Comparison of ENCODE assay signal across 18 cellular contexts in the genomic region with DNA sequence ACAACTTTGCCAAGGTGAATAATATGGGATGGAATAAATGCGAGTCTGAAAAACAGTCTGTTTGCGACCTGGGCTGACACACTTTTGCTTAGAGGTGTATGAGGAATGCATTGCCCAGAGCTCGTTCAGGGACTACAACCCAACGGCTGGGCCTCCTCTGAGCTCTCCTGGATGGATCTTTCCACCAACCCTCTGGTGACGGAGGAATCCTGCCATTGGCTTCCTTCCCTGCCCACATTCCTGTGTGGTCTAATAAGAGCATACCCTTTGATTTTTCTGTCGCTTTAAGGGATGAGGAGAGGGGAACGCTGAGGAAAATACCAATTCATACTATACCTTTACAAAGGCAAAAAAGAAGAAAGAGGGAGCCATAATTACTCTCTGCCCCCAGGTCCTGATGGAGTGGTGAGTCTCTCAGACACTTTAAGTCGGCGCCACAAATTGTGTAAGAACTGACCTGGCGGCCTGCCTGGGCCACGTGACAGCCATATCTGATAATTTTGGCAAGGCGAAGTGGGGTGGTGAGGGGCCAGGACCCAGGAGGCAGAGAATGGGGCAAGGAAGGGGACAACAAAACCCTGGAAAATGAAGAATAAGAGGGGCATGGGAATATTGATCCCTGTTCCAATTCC.
"Had no signal": no experiment of that assay in that cellular context is flagged by ENCODE, and none has a peak within 500 bp of the region (broad histone marks: within the 10 kb centered on the region; RNA-seq: fewer than 3 reads in every experiment).

No MANE protein-coding gene starts in this region.

- H3K36me3 ChIP-seq: ascending aorta, left lung, neutrophil, prostate gland, suprapubic skin, upper lobe of left lung had no signal

- DNase-seq: activated CD4-positive, alpha-beta T cell treated with anti-CD3 and anti-CD28 coated beads, Interleukin-2, amount 50 U/mL, for 1 hour; activated CD8-positive, alpha-beta memory T cell treated with anti-CD3 and anti-CD28 coated beads for 24 hours; activated naive CD4-positive, alpha-beta T cell; activated naive CD8-positive, alpha-beta T cell treated with anti-CD3 and anti-CD28 coated beads, Interleukin-2, amount 50 U/mL, for 24 hours; left lung; naive thymus-derived CD8-positive, alpha-beta T cell; stimulated activated CD4-positive, alpha-beta T cell treated with anti-CD3 and anti-CD28 coated beads, Interleukin-4, amount 100 ng/mL, for 4 hours; stimulated activated CD8-positive, alpha-beta memory T cell treated with anti-CD3 and anti-CD28 coated beads, Interleukin-4, amount 100 ng/mL, for 48 hours; upper lobe of left lung had no signal

- H3K27ac Mint-ChIP-seq: activated naive CD8-positive, alpha-beta T cell treated with anti-CD3 and anti-CD28 coated beads, Interleukin-2, amount 50 U/mL, for 24 hours; activated T-helper 1 cell treated with anti-CD3 and anti-CD28 coated beads, Interleukin-12 subunit alpha, Interleukin-12 subunit beta, Interleukin-2, Interleukin-4 antibody, amounts not matched to agents 30 ng/mL and 10 ng/mL and 1 ng/mL, durations not matched to agents 14 hours and 24 hours and 36 hours; stimulated activated naive CD8-positive, alpha-beta T cell treated with anti-CD3 and anti-CD28 coated beads, Interleukin-15, Interleukin-2, amounts not matched to agents 100 ng/mL and 50 ng/mL, for 24 hours; T-helper 2 cell treated with Interferon-gamma antibody and Interleukin-4, amounts not matched to agents 5 μg/mL and 100 μg/mL, for 36 hours had no signal

- H3K4me1 ChIP-seq: ascending aorta, left lung, prostate gland, suprapubic skin, upper lobe of left lung had no signal

- H3K9me3 Mint-ChIP-seq: activated naive CD8-positive, alpha-beta T cell treated with anti-CD3 and anti-CD28 coated beads, Interleukin-2, amount 50 U/mL, for 24 hours; activated T-helper 1 cell treated with anti-CD3 and anti-CD28 coated beads, Interleukin-12 subunit alpha, Interleukin-12 subunit beta, Interleukin-2, Interleukin-4 antibody, amounts not matched to agents 30 ng/mL and 10 ng/mL and 1 ng/mL, durations not matched to agents 14 hours and 24 hours and 36 hours; stimulated activated naive CD8-positive, alpha-beta T cell treated with anti-CD3 and anti-CD28 coated beads, Interleukin-15, Interleukin-2, amounts not matched to agents 100 ng/mL and 50 ng/mL, for 24 hours; T-helper 2 cell treated with Interferon-gamma antibody and Interleukin-4, amounts not matched to agents 5 μg/mL and 100 μg/mL, for 36 hours had no signal

- H3K4me3 ChIP-seq: ascending aorta, left lung, prostate gland, skin epidermis, suprapubic skin, upper lobe of left lung had no signal

- H3K36me3 Mint-ChIP-seq: naive thymus-derived CD8-positive, alpha-beta T cell had no signal

- ATAC-seq: activated naive CD8-positive, alpha-beta T cell treated with anti-CD3 and anti-CD28 coated beads, Interleukin-2, amount 50 U/mL, for 24 hours; left lung; naive thymus-derived CD8-positive, alpha-beta T cell; right cardiac atrium had no signal

- H3K27ac ChIP-seq: ascending aorta, left lung, neutrophil, prostate gland, skin epidermis, suprapubic skin, upper lobe of left lung had no signal

- H3K27me3 ChIP-seq: ascending aorta, upper lobe of left lung had no signal

- H3K4me3 Mint-ChIP-seq: activated naive CD8-positive, alpha-beta T cell treated with anti-CD3 and anti-CD28 coated beads, Interleukin-2, amount 50 U/mL, for 24 hours; activated T-helper 1 cell treated with anti-CD3 and anti-CD28 coated beads, Interleukin-12 subunit alpha, Interleukin-12 subunit beta, Interleukin-2, Interleukin-4 antibody, amounts not matched to agents 30 ng/mL and 10 ng/mL and 1 ng/mL, durations not matched to agents 14 hours and 24 hours and 36 hours; stimulated activated naive CD8-positive, alpha-beta T cell treated with anti-CD3 and anti-CD28 coated beads, Interleukin-15, Interleukin-2, amounts not matched to agents 100 ng/mL and 50 ng/mL, for 24 hours; T-helper 2 cell treated with Interferon-gamma antibody and Interleukin-4, amounts not matched to agents 5 μg/mL and 100 μg/mL, for 36 hours had no signal

- H3K9me3 ChIP-seq: ascending aorta, left lung, neutrophil, prostate gland, suprapubic skin, upper lobe of left lung had no signal

- H3K27me3 Mint-ChIP-seq: activated naive CD8-positive, alpha-beta T cell treated with anti-CD3 and anti-CD28 coated beads, Interleukin-2, amount 50 U/mL, for 24 hours; stimulated activated naive CD8-positive, alpha-beta T cell treated with anti-CD3 and anti-CD28 coated beads, Interleukin-15, Interleukin-2, amounts not matched to agents 100 ng/mL and 50 ng/mL, for 24 hours had no signal
